In genomic region chr1:12617511-12617900, GRCh38 we compare ENCODE assay signal across 8 cellular contexts. TPM values are rescaled to one million over a fixed set of nuclear protein-coding genes. Genes with fewer than 3 reads are reported as not detected.
DNase-seq lines count a peak whose midpoint lies in the region; FAIRE-seq lines count a peak whose summit lies in the region.

No MANE protein-coding gene starts in this region.

- FAIRE-seq in frontal cortex (lab: Jason Lieb, UNC), result no peak

- peak overlapping the region; percentile 79 for H3K4me3 ChIP-seq in iPS-11a (ENCODE audit: low read depth, low read length)

- peak; percentile 55 for DNase-seq in activated T-cell treated with anti-CD3 and anti-CD28 coated beads, Interleukin-2, amount 50 U/mL, for 1 hour
- DNase-seq in activated T-cell treated with anti-CD3 and anti-CD28 coated beads, Interleukin-2, amount 50 U/mL, for 48 hours, result no peak
- DNase-seq in activated gamma-delta T cell treated with anti-CD3 and anti-CD28 coated beads, Interleukin-2, amount 50 U/mL, for 16 hours (ENCODE audit: low read depth), result peak; percentile 30
- DNase-seq in stimulated activated CD8-positive, alpha-beta memory T cell treated with anti-CD3 and anti-CD28 coated beads, Interleukin-4, amount 100 ng/mL, for 48 hours, result peak; percentile 46
- DNase-seq in frontal cortex (ENCODE audit: low spot score in 2 of 2), result no peak
- no peak for DNase-seq in NCI-H1930 (lab: John Stamatoyannopoulos, UW)
- no peak for DNase-seq in NCI-H510A (lab: John Stamatoyannopoulos, UW)

RNA-seq across cellular contexts. Expression of gene DHRS3, which starts 0.5 kb away (rescaled TPM):
- 13.0 TPM for total RNA-seq in frontal cortex

RNA-seq across cellular contexts. Expression of gene AADACL4, which starts 26.4 kb away (rescaled TPM):
- not detected for total RNA-seq in frontal cortex

Comparison
In these comparisons a context has a peak if more than half of its experiments do, and no peak if none do; other contexts are left out.
1. DNase-seq: peak in activated T-cell treated with anti-CD3 and anti-CD28 coated beads, Interleukin-2, amount 50 U/mL, for 1 hour (single experiment), activated gamma-delta T cell treated with anti-CD3 and anti-CD28 coated beads, Interleukin-2, amount 50 U/mL, for 16 hours (single experiment) and stimulated activated CD8-positive, alpha-beta memory T cell treated with anti-CD3 and anti-CD28 coated beads, Interleukin-4, amount 100 ng/mL, for 48 hours (single experiment); none in activated T-cell treated with anti-CD3 and anti-CD28 coated beads, Interleukin-2, amount 50 U/mL, for 48 hours (0 of 2), frontal cortex (0 of 2), NCI-H1930 (0 of 2) and NCI-H510A (single experiment).